10 cellular contexts compared by ENCODE assay signal in the genomic region with DNA sequence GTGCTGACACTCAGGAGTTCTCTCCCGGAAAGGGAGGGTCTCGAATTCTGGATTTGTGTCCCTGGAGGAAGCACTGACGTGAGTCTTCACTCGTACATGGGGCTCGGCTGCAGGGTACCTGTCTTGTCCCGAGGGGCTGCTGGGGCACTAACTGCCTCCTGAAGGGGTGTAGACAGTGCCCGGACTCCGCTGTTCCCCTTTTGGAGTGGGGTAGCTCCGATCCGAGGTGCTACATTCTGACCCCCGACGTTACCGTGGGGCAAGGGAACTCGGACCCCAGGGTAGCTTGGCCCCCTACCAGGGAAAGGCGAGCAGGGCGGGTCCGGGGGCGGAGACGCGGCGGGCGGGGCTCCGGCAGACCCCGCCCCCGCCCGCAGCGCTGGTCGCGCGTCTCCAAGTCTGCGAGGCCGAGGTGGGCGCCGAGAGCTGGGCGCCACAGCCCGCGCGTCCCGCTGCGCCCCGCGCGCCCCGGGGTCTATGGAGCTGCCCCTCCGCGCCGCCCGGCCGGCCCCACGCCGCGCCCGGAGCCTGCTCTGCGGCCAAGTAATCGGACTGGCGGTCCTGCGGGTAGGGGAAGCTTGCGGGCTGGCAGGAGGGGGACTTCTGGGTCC. TPM values are rescaled to one million over a fixed set of nuclear protein-coding genes. Genes with fewer than 3 reads are reported as not detected.
A peak's percentile ranks its signal among the peaks of the same experiment; 100 is the strongest.
DNase-seq lines count a peak whose midpoint lies in the region; ATAC-seq and TF ChIP-seq lines count a peak whose summit lies in the region.
"Had no signal": no experiment of that assay in that cellular context is flagged by ENCODE, and none has a peak within 500 bp of the region (broad histone marks: within the 10 kb centered on the region; RNA-seq: fewer than 3 reads in every experiment).

A gene with protein sequence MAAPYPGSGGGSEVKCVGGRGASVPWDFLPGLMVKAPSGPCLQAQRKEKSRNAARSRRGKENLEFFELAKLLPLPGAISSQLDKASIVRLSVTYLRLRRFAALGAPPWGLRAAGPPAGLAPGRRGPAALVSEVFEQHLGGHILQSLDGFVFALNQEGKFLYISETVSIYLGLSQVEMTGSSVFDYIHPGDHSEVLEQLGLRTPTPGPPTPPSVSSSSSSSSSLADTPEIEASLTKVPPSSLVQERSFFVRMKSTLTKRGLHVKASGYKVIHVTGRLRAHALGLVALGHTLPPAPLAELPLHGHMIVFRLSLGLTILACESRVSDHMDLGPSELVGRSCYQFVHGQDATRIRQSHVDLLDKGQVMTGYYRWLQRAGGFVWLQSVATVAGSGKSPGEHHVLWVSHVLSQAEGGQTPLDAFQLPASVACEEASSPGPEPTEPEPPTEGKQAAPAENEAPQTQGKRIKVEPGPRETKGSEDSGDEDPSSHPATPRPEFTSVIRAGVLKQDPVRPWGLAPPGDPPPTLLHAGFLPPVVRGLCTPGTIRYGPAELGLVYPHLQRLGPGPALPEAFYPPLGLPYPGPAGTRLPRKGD (plus strand): TSS at position 407 of the 611 bp plus-strand sequence. CDS start 1,211 bp downstream, outside the sequence.

- peaks cover 12% of the 10 kb centered on the region for H3K4me1 Mint-ChIP-seq in activated T-cell treated with anti-CD3 and anti-CD28 coated beads, Interleukin-2, amount 50 U/mL, for 24 hours (ENCODE audit: low read depth)
- peaks cover 4% of the 10 kb centered on the region for H3K4me1 Mint-ChIP-seq in activated T-helper 2 cell treated with anti-CD3 and anti-CD28 coated beads, Interferon-gamma antibody, Interleukin-2, Interleukin-4, amounts not matched to agents 10 μg/mL and 5 μg/mL and 100 μg/mL, durations not matched to agents 14 hours and 24 hours and 36 hours (ENCODE audit: low read depth)

- no peak within 1 kb of the TSS for H3K27ac Mint-ChIP-seq in activated T-cell treated with anti-CD3 and anti-CD28 coated beads, Interleukin-2, amount 50 U/mL, for 24 hours
- no peak within 1 kb of the TSS for H3K27ac Mint-ChIP-seq in activated T-helper 2 cell treated with anti-CD3 and anti-CD28 coated beads, Interferon-gamma antibody, Interleukin-2, Interleukin-4, amounts not matched to agents 10 μg/mL and 5 μg/mL and 100 μg/mL, durations not matched to agents 14 hours and 24 hours and 36 hours

- peak; percentile 48 for DNase-seq in activated T-cell treated with anti-CD3 and anti-CD28 coated beads, Interleukin-2, amount 50 U/mL, for 24 hours
- no peak for DNase-seq in activated T-cell treated with anti-CD3 and anti-CD28 coated beads for 4 hours
- no peak for DNase-seq in activated T-helper 2 cell treated with anti-CD3 and anti-CD28 coated beads, Interferon-gamma antibody, Interleukin-2, Interleukin-4, amounts not matched to agents 10 μg/mL and 5 μg/mL and 100 μg/mL, durations not matched to agents 14 hours and 24 hours and 36 hours (ENCODE audit: low spot score)
- DNase-seq in islet precursor cell = peak; percentile 62
- no peak for DNase-seq in thoracic aorta (ENCODE audit: low spot score)
- no peak for DNase-seq in superior temporal gyrus (ENCODE audit: extremely low spot score)
- DNase-seq in stimulated activated CD4-positive, alpha-beta T cell treated with anti-CD3 and anti-CD28 coated beads, Interleukin-2, amount 100 ng/mL, for 48 hours = no peak
- DNase-seq: DMS79 treated with DMSO at 0.1 percent for 48 hours, NCI-H146 had no signal

- TF ChIP-seq CTCF in thoracic aorta (IDR thresholded peaks at IDR 0.05) = no peak

- H3K36me3 ChIP-seq in thoracic aorta = no peaks in the 10 kb centered on the region

- no peak within 1 kb of the TSS for H3K4me3 Mint-ChIP-seq in activated T-cell treated with anti-CD3 and anti-CD28 coated beads, Interleukin-2, amount 50 U/mL, for 24 hours
- peak within 1 kb of the TSS; percentile 5 for H3K4me3 Mint-ChIP-seq in activated T-helper 2 cell treated with anti-CD3 and anti-CD28 coated beads, Interferon-gamma antibody, Interleukin-2, Interleukin-4, amounts not matched to agents 10 μg/mL and 5 μg/mL and 100 μg/mL, durations not matched to agents 14 hours and 24 hours and 36 hours (ENCODE audit: low read depth)

- ATAC-seq in thoracic aorta (ENCODE audit: insufficient number of reproducible peaks, low FRiP score, low read depth) (no peak), HG03378 (IDR thresholded peaks at IDR 0.05; ENCODE audit: unreplicated experiment) (no peak)

- H3K27ac ChIP-seq in thoracic aorta = no peak within 1 kb of the TSS

- intact Hi-C loops in activated T-helper 2 cell treated with anti-CD3 and anti-CD28 coated beads, Interferon-gamma antibody, Interleukin-2, Interleukin-4, amounts not matched to agents 10 μg/mL and 5 μg/mL and 100 μg/mL, durations not matched to agents 14 hours and 24 hours and 36 hours (cut with micrococcal nuclease) = no loop called here

- peak within 1 kb of the TSS; percentile 61 for H3K4me3 ChIP-seq in thoracic aorta

- peaks cover 50% of the 10 kb centered on the region for H3K27me3 Mint-ChIP-seq in activated T-cell treated with anti-CD3 and anti-CD28 coated beads, Interleukin-2, amount 50 U/mL, for 24 hours
- peaks cover 45% of the 10 kb centered on the region for H3K27me3 Mint-ChIP-seq in activated T-helper 2 cell treated with anti-CD3 and anti-CD28 coated beads, Interferon-gamma antibody, Interleukin-2, Interleukin-4, amounts not matched to agents 10 μg/mL and 5 μg/mL and 100 μg/mL, durations not matched to agents 14 hours and 24 hours and 36 hours (ENCODE audit: low read depth)

- H3K27me3 ChIP-seq in thoracic aorta (replicated peaks; ENCODE audit: insufficient read depth) = peaks cover 13% of the 10 kb centered on the region

- peaks cover 22 to 24% of the 10 kb centered on the region in 2 donors for H3K4me1 ChIP-seq in thoracic aorta (ENCODE audit: control insufficient read depth in 1 of 2, low read depth in 2 of 2)

- H3K9me3 Mint-ChIP-seq in activated T-cell treated with anti-CD3 and anti-CD28 coated beads, Interleukin-2, amount 50 U/mL, for 24 hours = no peaks in the 10 kb centered on the region
- H3K9me3 Mint-ChIP-seq in activated T-helper 2 cell treated with anti-CD3 and anti-CD28 coated beads, Interferon-gamma antibody, Interleukin-2, Interleukin-4, amounts not matched to agents 10 μg/mL and 5 μg/mL and 100 μg/mL, durations not matched to agents 14 hours and 24 hours and 36 hours = no peaks in the 10 kb centered on the region

- no peaks in the 10 kb centered on the region for H3K36me3 Mint-ChIP-seq in activated T-cell treated with anti-CD3 and anti-CD28 coated beads, Interleukin-2, amount 50 U/mL, for 24 hours (ENCODE audit: low read depth)
- no peaks in the 10 kb centered on the region for H3K36me3 Mint-ChIP-seq in activated T-helper 2 cell treated with anti-CD3 and anti-CD28 coated beads, Interferon-gamma antibody, Interleukin-2, Interleukin-4, amounts not matched to agents 10 μg/mL and 5 μg/mL and 100 μg/mL, durations not matched to agents 14 hours and 24 hours and 36 hours (ENCODE audit: low read depth)

- H3K9me3 ChIP-seq in thoracic aorta = no peaks in the 10 kb centered on the region

RNA-seq across cellular contexts. Expression of the gene that starts here (rescaled TPM):
- 0.25 TPM in 1 of 2 replicates, not detected in the other for total RNA-seq in activated T-helper 2 cell treated with anti-CD3 and anti-CD28 coated beads, Interferon-gamma antibody, Interleukin-2, Interleukin-4, amounts not matched to agents 10 μg/mL and 5 μg/mL and 100 μg/mL, durations not matched to agents 14 hours and 24 hours and 36 hours
- total RNA-seq in thoracic aorta = 1 to 10 TPM in 1 of 2 donors, under 1 TPM in 1; 0.68 to 1.3 TPM

Comparison
In these comparisons a context has a peak if more than half of its experiments do, and no peak if none do; other contexts are left out.
1. DNase-seq: peak in activated T-cell treated with anti-CD3 and anti-CD28 coated beads, Interleukin-2, amount 50 U/mL, for 24 hours (single experiment) and islet precursor cell (single experiment); none in activated T-cell treated with anti-CD3 and anti-CD28 coated beads for 4 hours (single experiment), activated T-helper 2 cell treated with anti-CD3 and anti-CD28 coated beads, Interferon-gamma antibody, Interleukin-2, Interleukin-4, amounts not matched to agents 10 μg/mL and 5 μg/mL and 100 μg/mL, durations not matched to agents 14 hours and 24 hours and 36 hours (single experiment), thoracic aorta (single experiment), superior temporal gyrus (single experiment) and stimulated activated CD4-positive, alpha-beta T cell treated with anti-CD3 and anti-CD28 coated beads, Interleukin-2, amount 100 ng/mL, for 48 hours (0 of 2).